8 cellular contexts compared by ENCODE assay signal in genomic region chr21:36069713-36070573, GRCh38. TPM values are rescaled to one million over a fixed set of nuclear protein-coding genes. Genes with fewer than 3 reads are reported as not detected.
DNase-seq lines count a peak whose midpoint lies in the region; ATAC-seq and TF ChIP-seq lines count a peak whose summit lies in the region.

Gene CBR1 (plus strand): TSS chr21:36070024. CDS start chr21:36070116, 92 bp downstream.

- no peaks in the 10 kb centered on the region for H4K20me1 ChIP-seq in MM.1S (ENCODE audit: insufficient read depth, low read length)

- peaks cover 53% of the 10 kb centered on the region for H3K4me1 Mint-ChIP-seq in activated naive CD4-positive, alpha-beta T cell treated with anti-CD3 and anti-CD28 coated beads, Interleukin-2, amount 10 ng/mL, durations not matched to agents 7 days and 5 days

- peaks cover 6% of the 10 kb centered on the region; the same call in 1 of the 2 replicates for H3K9me3 ChIP-seq in MM.1S (replicated peaks; ENCODE audit: insufficient read depth, low read length)
- no peaks in the 10 kb centered on the region for H3K9me3 ChIP-seq in gastroesophageal sphincter
- no peaks in the 10 kb centered on the region for H3K9me3 ChIP-seq in neutrophil
- peaks cover 0 to 8% (median 3%) of the 10 kb centered on the region in 5 donors for H3K9me3 ChIP-seq in subcutaneous abdominal adipose tissue (ENCODE audit: control insufficient read depth in 5 of 5, low read length in 5 of 5)

- peak within 1 kb of the TSS; percentile 85 for H3K27ac Mint-ChIP-seq in activated naive CD4-positive, alpha-beta T cell treated with anti-CD3 and anti-CD28 coated beads, Interleukin-2, amount 10 ng/mL, durations not matched to agents 7 days and 5 days

- H3K27me3 Mint-ChIP-seq in activated naive CD4-positive, alpha-beta T cell treated with anti-CD3 and anti-CD28 coated beads, Interleukin-2, amount 10 ng/mL, durations not matched to agents 7 days and 5 days = peaks cover 4% of the 10 kb centered on the region

- peak within 1 kb of the TSS; percentile 50 for H3K9ac ChIP-seq in MM.1S (ENCODE audit: low read length)
- peak within 1 kb of the TSS in 4 of 5 donors; percentile 25 to 82 (median 77) for H3K9ac ChIP-seq in subcutaneous abdominal adipose tissue (ENCODE audit: low read length in 5 of 5)

- 0% methylated on average over 10 of the region's 71 CpGs; no CpG with 5 or more reads in 1 of the 2 donors for WGBS in gastroesophageal sphincter (ENCODE audit: low coverage in 1 of 2), 2 donors

- H3K4me2 ChIP-seq in MM.1S (ENCODE audit: low read depth, low read length) = peak within 1 kb of the TSS; percentile 78

- no peak within 1 kb of the TSS for H3K27ac ChIP-seq in MM.1S (ENCODE audit: low read length)
- peak within 1 kb of the TSS; percentile 70 to 92 (median 90) for H3K27ac ChIP-seq in gastroesophageal sphincter
- H3K27ac ChIP-seq in neutrophil = peak within 1 kb of the TSS; percentile 68
- H3K27ac ChIP-seq in subcutaneous abdominal adipose tissue (ENCODE audit: low read depth, low read length) = peak within 1 kb of the TSS; percentile 70

- TF ChIP-seq POLR2A in gastroesophageal sphincter (IDR thresholded peaks at IDR 0.05) = peak; percentile 76 to 85

- H3K4me3 ChIP-seq in MM.1S (ENCODE audit: low read length) = peak within 1 kb of the TSS; percentile 79
- H3K4me3 ChIP-seq in gastroesophageal sphincter = peak within 1 kb of the TSS; percentile 58 to 79
- H3K4me3 ChIP-seq in neutrophil (ENCODE audit: low read depth in 1 of 2, low read length in 1 of 2) = peak within 1 kb of the TSS; percentile 92 to 96
- peak within 1 kb of the TSS; percentile 81 to 94 (median 87) for H3K4me3 ChIP-seq in subcutaneous abdominal adipose tissue (ENCODE audit: low read depth in 1 of 5, low read length in 5 of 5)

- no peaks in the 10 kb centered on the region for H3F3A ChIP-seq in MM.1S (ENCODE audit: insufficient read depth, low read length)

- H3K79me2 ChIP-seq in MM.1S (ENCODE audit: low read length) = no peaks in the 10 kb centered on the region

- peaks cover 14% of the 10 kb centered on the region for H3K9me3 Mint-ChIP-seq in activated naive CD4-positive, alpha-beta T cell treated with anti-CD3 and anti-CD28 coated beads, Interleukin-2, amount 10 ng/mL, durations not matched to agents 7 days and 5 days

- TF ChIP-seq EP300 in gastroesophageal sphincter (IDR thresholded peaks at IDR 0.05) = no peak

- no peaks in the 10 kb centered on the region for H3K9me2 ChIP-seq in MM.1S (replicated peaks; ENCODE audit: insufficient read depth, low read length)

- ATAC-seq in gastroesophageal sphincter = peak; percentile 99

- H3K4me1 ChIP-seq in MM.1S (ENCODE audit: low read length) (peaks cover 12% of the 10 kb centered on the region), gastroesophageal sphincter (peaks cover 3 to 43% (median 19%) of the 10 kb centered on the region in 3 donors), neutrophil (ENCODE audit: control insufficient read depth in 1 of 2, insufficient read depth in 1 of 2, low read depth in 1 of 2, low read length in 1 of 2) (peaks cover 12 to 15% of the 10 kb centered on the region in 2 experiments), subcutaneous abdominal adipose tissue (ENCODE audit: control insufficient read depth in 5 of 5, insufficient read depth in 5 of 5, low read length in 5 of 5) (peaks cover 0 to 43% (median 38%) of the 10 kb centered on the region in 5 donors)

- no peak for TF ChIP-seq CTCF in MM.1S (IDR thresholded peaks at IDR 0.05; ENCODE audit: low read length)
- TF ChIP-seq CTCF in gastroesophageal sphincter (IDR thresholded peaks at IDR 0.05) = no peak
- TF ChIP-seq CTCF in neutrophil (IDR thresholded peaks at IDR 0.05) = peak; percentile 58

- peak within 1 kb of the TSS; percentile 96 for H2AFZ ChIP-seq in MM.1S (ENCODE audit: low read length)

- CTCF ChIA-PET in activated naive CD4-positive, alpha-beta T cell treated with anti-CD3 and anti-CD28 coated beads, Interleukin-2, amount 10 ng/mL, durations not matched to agents 7 days and 5 days (lab: Charles Lee) = interaction anchor here (0.8 to 1.2 kb wide), 2 partner anchors 8 to 9 kb away, joined by 3 to 4 read pairs; no protein-coding TSS in a partner anchor

- H3K36me3 ChIP-seq in MM.1S (replicated peaks; ENCODE audit: insufficient read depth, low read length) = no peaks in the 10 kb centered on the region
- peaks cover 0 to 21% of the 10 kb centered on the region in 2 donors for H3K36me3 ChIP-seq in gastroesophageal sphincter
- H3K36me3 ChIP-seq in neutrophil = no peaks in the 10 kb centered on the region
- H3K36me3 ChIP-seq in subcutaneous abdominal adipose tissue (ENCODE audit: control insufficient read depth in 5 of 5, insufficient read depth in 5 of 5, low read length in 5 of 5) = peaks cover 6 to 20% (median 15%) of the 10 kb centered on the region in 5 donors

- H3K4me3 Mint-ChIP-seq in activated naive CD4-positive, alpha-beta T cell treated with anti-CD3 and anti-CD28 coated beads, Interleukin-2, amount 10 ng/mL, durations not matched to agents 7 days and 5 days = peak within 1 kb of the TSS; percentile 86

- peaks cover 39% of the 10 kb centered on the region for H3K36me3 Mint-ChIP-seq in activated naive CD4-positive, alpha-beta T cell treated with anti-CD3 and anti-CD28 coated beads, Interleukin-2, amount 10 ng/mL, durations not matched to agents 7 days and 5 days

- H3K27me3 ChIP-seq in MM.1S (replicated peaks; ENCODE audit: insufficient read depth, low read length) (peaks cover 14% of the 10 kb centered on the region; the same call in 1 of the 2 replicates), gastroesophageal sphincter (no peaks in the 10 kb centered on the region), neutrophil (no peaks in the 10 kb centered on the region), subcutaneous abdominal adipose tissue (ENCODE audit: control insufficient read depth in 5 of 5, insufficient read depth in 4 of 5, low read length in 5 of 5) (no peaks in the 10 kb centered on the region)

- DNase-seq in EH (ENCODE audit: low read depth) (peak; percentile 95), H4 (ENCODE audit: low spot score) (peak; percentile 97), MM.1S (peak; percentile 99), SK-MEL-5 (ENCODE audit: low read depth, low spot score) (peak; percentile 94)
- peak; percentile 93 for DNase-seq in activated naive CD4-positive, alpha-beta T cell treated with anti-CD3 and anti-CD28 coated beads, Interleukin-2, amount 10 ng/mL, durations not matched to agents 7 days and 5 days

- in situ Hi-C loops in SK-MEL-5 (cut with HindIII; ENCODE audit: low pct_unique_long_range_greater_than_20kb, low sequenced_read_pairs) = no loop called here

RNA-seq across cellular contexts. Expression of gene CBR1, which starts in this region (rescaled TPM):
- 290 and 329 TPM in 2 replicates for total RNA-seq in H4 (2014; rRNA removed; shearing (Covaris generic))
- 217 and 237 TPM in 2 replicates for total RNA-seq in SK-MEL-5 (2014; rRNA removed; shearing (Covaris generic))
- 232 and 262 TPM in 2 replicates for polyA plus RNA-seq in SK-MEL-5 (2015; cell fraction: cytosol; rRNA removed)
- polyA plus RNA-seq in SK-MEL-5 (2015; cell fraction: nucleus; rRNA removed) = 63.1 and 93.5 TPM in 2 replicates
- 100 to 1,000 TPM in 3 of 4 donors, 10 to 100 TPM in 1; 65.6 to 192 (median 138) TPM for total RNA-seq in gastroesophageal sphincter
